10 cellular contexts compared by ENCODE assay signal in genomic region chr16:71456801-71457200, GRCh38. TPM values are rescaled to one million over a fixed set of nuclear protein-coding genes. Genes with fewer than 3 reads are reported as not detected.
"Had no signal": no experiment of that assay in that cellular context is flagged by ENCODE, and none has a peak within 500 bp of the region (broad histone marks: within the 10 kb centered on the region; RNA-seq: fewer than 3 reads in every experiment).

No MANE protein-coding gene starts in this region.

- H3K4me3 ChIP-seq: GM23248, HAP-1, K562 had no signal

- H2AFZ ChIP-seq: GM23248 had no signal

- DNase-seq: GM23248, GOT3, H7, HFFc6, IMR-90 had no signal

- H3K9ac ChIP-seq: GM23248 had no signal

- H3K27ac ChIP-seq: GM23248 had no signal

- ATAC-seq: HCT116, K562 had no signal

- H3K9me3 ChIP-seq: HAP-1 had no signal

RNA-seq across cellular contexts. Expression of gene TLE7, which starts 14.9 kb away (rescaled TPM):
- total RNA-seq: GM23248, H4, H7, HFFc6, HT-29, IMR-90, K562 had no signal
- polyA plus RNA-seq: GM23248, IMR-90, K562 had no signal
